11 cellular contexts compared by ENCODE assay signal in the genomic region with DNA sequence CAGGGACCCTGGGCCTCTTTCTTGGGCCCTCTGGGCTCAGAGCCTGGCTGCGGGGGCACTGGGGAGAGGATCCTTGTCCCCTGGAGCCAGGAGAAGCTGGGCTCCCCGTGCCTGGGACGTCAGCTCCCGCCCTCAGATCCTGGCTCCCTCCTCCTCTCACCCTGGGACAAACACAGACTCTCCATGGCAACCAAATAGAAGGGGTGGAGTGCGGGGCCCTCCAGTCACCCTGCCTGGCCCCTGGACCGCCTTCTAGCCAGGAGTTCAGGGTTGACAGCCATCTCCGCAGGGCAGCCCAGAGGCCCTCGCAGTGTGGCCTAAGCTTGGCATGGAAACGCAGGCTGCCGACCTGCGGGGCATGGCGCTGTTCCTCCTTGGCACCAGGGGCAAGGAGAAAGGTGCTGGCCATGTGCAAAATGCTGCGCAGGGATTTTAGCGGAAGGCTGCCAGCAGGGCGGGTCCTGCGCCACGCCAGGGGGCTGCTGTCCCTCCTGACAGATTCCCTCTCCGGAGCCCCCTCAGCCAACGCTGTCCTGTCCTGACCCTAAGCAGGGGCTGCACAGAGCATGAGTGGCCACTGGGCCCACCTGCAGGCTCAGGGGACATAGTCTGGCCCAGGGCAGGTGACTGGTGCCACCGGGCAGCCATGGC. TPM values are rescaled to one million over a fixed set of nuclear protein-coding genes. Genes with fewer than 3 reads are reported as not detected.
A peak's percentile ranks its signal among the peaks of the same experiment; 100 is the strongest.
DNase-seq lines count a peak whose midpoint lies in the region; ATAC-seq and TF ChIP-seq lines count a peak whose summit lies in the region.
"Had no signal": no experiment of that assay in that cellular context is flagged by ENCODE, and none has a peak within 500 bp of the region (broad histone marks: within the 10 kb centered on the region; RNA-seq: fewer than 3 reads in every experiment).

No MANE protein-coding gene starts in this region.

- POLR2A ChIA-PET in activated CD8-positive, alpha-beta T cell treated with anti-CD3 and anti-CD28 coated beads, Interleukin-2, amount 10 ng/mL, durations not matched to agents 7 days and 5 days (lab: Charles Lee), result no interaction called here

- CTCF ChIA-PET in activated CD8-positive, alpha-beta T cell treated with anti-CD3 and anti-CD28 coated beads, Interleukin-2, amount 10 ng/mL, durations not matched to agents 7 days and 5 days (lab: Charles Lee), result no interaction called here

- H3K27me3 Mint-ChIP-seq in natural killer cell treated with Interleukin-12 subunit alpha and Interleukin-12 subunit beta and Interleukin-15 and Interleukin-18, amount 100 ng/mL, for 72 hours, result peaks cover 6 to 10% of the 10 kb centered on the region in 2 donors
- H3K27me3 Mint-ChIP-seq in natural killer cell (ENCODE audit: low read depth in 2 of 2), result peaks cover 8 to 11% of the 10 kb centered on the region in 2 donors
- peaks cover 12% of the 10 kb centered on the region for H3K27me3 Mint-ChIP-seq in nephron progenitor cell (ENCODE audit: low read depth, poor library complexity)
- H3K27me3 Mint-ChIP-seq in activated CD8-positive, alpha-beta T cell treated with anti-CD3 and anti-CD28 coated beads, Interleukin-2, amount 10 ng/mL, durations not matched to agents 7 days and 5 days (ENCODE audit: low read depth), result no peaks in the 10 kb centered on the region

- intact Hi-C loops in natural killer cell (cut with micrococcal nuclease), result no loop called here
- intact Hi-C loops in cardiac septum (cut with DNase I), result loop anchor here (5.0 kb wide), 1 partner anchor 87 kb away; no protein-coding TSS in a partner anchor

- H3K4me3 Mint-ChIP-seq in natural killer cell treated with Interleukin-12 subunit alpha and Interleukin-12 subunit beta and Interleukin-15 and Interleukin-18, amount 100 ng/mL, for 72 hours, result no peak overlapping the region
- H3K4me3 Mint-ChIP-seq in natural killer cell (no peak overlapping the region), nephron progenitor cell (peak overlapping the region; percentile 8)
- no peak overlapping the region for H3K4me3 Mint-ChIP-seq in activated CD8-positive, alpha-beta T cell treated with anti-CD3 and anti-CD28 coated beads, Interleukin-2, amount 10 ng/mL, durations not matched to agents 7 days and 5 days
- H3K4me3 Mint-ChIP-seq: central memory CD8-positive, alpha-beta T cell had no signal

- no peaks in the 10 kb centered on the region for H3K4me1 Mint-ChIP-seq in natural killer cell treated with Interleukin-12 subunit alpha and Interleukin-12 subunit beta and Interleukin-15 and Interleukin-18, amount 100 ng/mL, for 72 hours (ENCODE audit: low read depth in 2 of 2)
- H3K4me1 Mint-ChIP-seq in natural killer cell (no peaks in the 10 kb centered on the region), nephron progenitor cell (peaks cover 42% of the 10 kb centered on the region)
- H3K4me1 Mint-ChIP-seq in activated CD8-positive, alpha-beta T cell treated with anti-CD3 and anti-CD28 coated beads, Interleukin-2, amount 10 ng/mL, durations not matched to agents 7 days and 5 days (ENCODE audit: low read depth), result no peaks in the 10 kb centered on the region

- no peak overlapping the region for H3K27ac Mint-ChIP-seq in natural killer cell treated with Interleukin-12 subunit alpha and Interleukin-12 subunit beta and Interleukin-15 and Interleukin-18, amount 100 ng/mL, for 72 hours
- no peak overlapping the region for H3K27ac Mint-ChIP-seq in natural killer cell
- H3K27ac Mint-ChIP-seq in nephron progenitor cell, result peak overlapping the region; percentile 48
- H3K27ac Mint-ChIP-seq in activated CD8-positive, alpha-beta T cell treated with anti-CD3 and anti-CD28 coated beads, Interleukin-2, amount 10 ng/mL, durations not matched to agents 7 days and 5 days, result no peak overlapping the region
- H3K27ac Mint-ChIP-seq: activated T-helper 2 cell treated with anti-CD3 and anti-CD28 coated beads, Interferon-gamma antibody, Interleukin-2, Interleukin-4, amounts not matched to agents 10 μg/mL and 5 μg/mL and 100 μg/mL, durations not matched to agents 14 hours and 24 hours and 36 hours had no signal

- TF ChIP-seq CTCF in natural killer cell (IDR thresholded peaks at IDR 0.05), result no peak
- TF ChIP-seq CTCF in nephron progenitor cell (IDR thresholded peaks at IDR 0.05), result no peak

- ATAC-seq in natural killer cell treated with Interleukin-12 subunit alpha and Interleukin-12 subunit beta and Interleukin-15 and Interleukin-18, amount 100 ng/mL, for 72 hours, result no peak
- no peak for ATAC-seq in natural killer cell
- ATAC-seq in activated CD8-positive, alpha-beta T cell treated with anti-CD3 and anti-CD28 coated beads, Interleukin-2, amount 10 ng/mL, durations not matched to agents 7 days and 5 days, result no peak

- DNase-seq in natural killer cell treated with Interleukin-12 subunit alpha and Interleukin-12 subunit beta and Interleukin-15 and Interleukin-18, amount 100 ng/mL, for 72 hours (ENCODE audit: low spot score), result peak; percentile 58
- no peak for DNase-seq in natural killer cell
- peak; percentile 65 for DNase-seq in cardiac septum (ENCODE audit: low spot score)
- peak; percentile 65 for DNase-seq in nephron progenitor cell
- no peak for DNase-seq in activated CD8-positive, alpha-beta T cell treated with anti-CD3 and anti-CD28 coated beads, Interleukin-2, amount 10 ng/mL, durations not matched to agents 7 days and 5 days
- no peak for DNase-seq in NCI-H345 treated with DMSO at 0.1 percent for 48 hours (lab: John Stamatoyannopoulos, UW; ENCODE audit: unreplicated experiment)
- no peak for DNase-seq in NCI-H1930 (lab: John Stamatoyannopoulos, UW)
- no peak for DNase-seq in COR-L47 (lab: John Stamatoyannopoulos, UW)
- DNase-seq: NCI-H446 treated with DMSO at 0.1 percent for 48 hours had no signal

- no peaks in the 10 kb centered on the region for H3K36me3 Mint-ChIP-seq in natural killer cell treated with Interleukin-12 subunit alpha and Interleukin-12 subunit beta and Interleukin-15 and Interleukin-18, amount 100 ng/mL, for 72 hours
- H3K36me3 Mint-ChIP-seq in natural killer cell (no peaks in the 10 kb centered on the region), nephron progenitor cell (ENCODE audit: low read depth) (no peaks in the 10 kb centered on the region)
- no peaks in the 10 kb centered on the region for H3K36me3 Mint-ChIP-seq in activated CD8-positive, alpha-beta T cell treated with anti-CD3 and anti-CD28 coated beads, Interleukin-2, amount 10 ng/mL, durations not matched to agents 7 days and 5 days (ENCODE audit: low read depth)

- H3K9me3 Mint-ChIP-seq in natural killer cell treated with Interleukin-12 subunit alpha and Interleukin-12 subunit beta and Interleukin-15 and Interleukin-18, amount 100 ng/mL, for 72 hours, result no peaks in the 10 kb centered on the region
- H3K9me3 Mint-ChIP-seq in natural killer cell, result no peaks in the 10 kb centered on the region
- H3K9me3 Mint-ChIP-seq in nephron progenitor cell, result no peaks in the 10 kb centered on the region
- no peaks in the 10 kb centered on the region for H3K9me3 Mint-ChIP-seq in activated CD8-positive, alpha-beta T cell treated with anti-CD3 and anti-CD28 coated beads, Interleukin-2, amount 10 ng/mL, durations not matched to agents 7 days and 5 days (ENCODE audit: insufficient read depth)
- H3K9me3 Mint-ChIP-seq: activated T-helper 2 cell treated with anti-CD3 and anti-CD28 coated beads, Interferon-gamma antibody, Interleukin-2, Interleukin-4, amounts not matched to agents 10 μg/mL and 5 μg/mL and 100 μg/mL, durations not matched to agents 14 hours and 24 hours and 36 hours; central memory CD8-positive, alpha-beta T cell had no signal

RNA-seq across cellular contexts. Expression of gene ZDHHC11, which starts 1.0 kb away (rescaled TPM):
- total RNA-seq in natural killer cell treated with Interleukin-12 subunit alpha and Interleukin-12 subunit beta and Interleukin-15 and Interleukin-18, amount 100 ng/mL, for 72 hours, result 10 to 100 TPM in 1 of 2 donors, 1 to 10 TPM in 1; 8.1 to 24.5 TPM
- total RNA-seq in natural killer cell (1 to 10 TPM; 2.2 to 7.0 (median 5.0) TPM), cardiac septum (10.6 TPM)
- total RNA-seq in activated CD8-positive, alpha-beta T cell treated with anti-CD3 and anti-CD28 coated beads, Interleukin-2, amount 10 ng/mL, durations not matched to agents 7 days and 5 days, result 10 to 100 TPM; 11.9 to 17.0 TPM

RNA-seq across cellular contexts. Expression of gene BRD9, which starts 42.8 kb away (rescaled TPM):
- 100 to 1,000 TPM in 1 of 2 donors, 10 to 100 TPM in 1; 52.7 to 136 TPM for total RNA-seq in natural killer cell treated with Interleukin-12 subunit alpha and Interleukin-12 subunit beta and Interleukin-15 and Interleukin-18, amount 100 ng/mL, for 72 hours
- total RNA-seq in natural killer cell, result 10 to 100 TPM; 59.7 to 80.0 (median 76.0) TPM
- 25.9 TPM for total RNA-seq in cardiac septum
- 10 to 100 TPM; 58.9 to 60.7 TPM for total RNA-seq in activated CD8-positive, alpha-beta T cell treated with anti-CD3 and anti-CD28 coated beads, Interleukin-2, amount 10 ng/mL, durations not matched to agents 7 days and 5 days

RNA-seq across cellular contexts. Expression of gene TRIP13, which starts 42.9 kb away (rescaled TPM):
- 10 to 100 TPM; 17.6 to 30.9 TPM for total RNA-seq in natural killer cell treated with Interleukin-12 subunit alpha and Interleukin-12 subunit beta and Interleukin-15 and Interleukin-18, amount 100 ng/mL, for 72 hours
- total RNA-seq in natural killer cell, result under 1 TPM; 0.45 to 0.57 (median 0.56) TPM
- total RNA-seq in cardiac septum, result 0.57 TPM
- 10 to 100 TPM; 38.6 to 42.6 TPM for total RNA-seq in activated CD8-positive, alpha-beta T cell treated with anti-CD3 and anti-CD28 coated beads, Interleukin-2, amount 10 ng/mL, durations not matched to agents 7 days and 5 days

Comparison
In these comparisons a context has a peak if more than half of its experiments do, and no peak if none do; other contexts are left out.
1. DNase-seq: peak in natural killer cell treated with Interleukin-12 subunit alpha and Interleukin-12 subunit beta and Interleukin-15 and Interleukin-18, amount 100 ng/mL, for 72 hours (single experiment), cardiac septum (single experiment) and nephron progenitor cell (single experiment); none in natural killer cell (single experiment), activated CD8-positive, alpha-beta T cell treated with anti-CD3 and anti-CD28 coated beads, Interleukin-2, amount 10 ng/mL, durations not matched to agents 7 days and 5 days (single experiment), NCI-H345 treated with DMSO at 0.1 percent for 48 hours (single experiment), NCI-H1930 (0 of 2) and COR-L47 (single experiment).
2. RNA of gene TRIP13, which starts 42.9 kb away (total RNA-seq): 38.6 to 42.6 TPM in activated CD8-positive, alpha-beta T cell treated with anti-CD3 and anti-CD28 coated beads, Interleukin-2, amount 10 ng/mL, durations not matched to agents 7 days and 5 days and 17.6 to 30.9 TPM in natural killer cell treated with Interleukin-12 subunit alpha and Interleukin-12 subunit beta and Interleukin-15 and Interleukin-18, amount 100 ng/mL, for 72 hours; 0.57 TPM in cardiac septum (single experiment) and 0.45 to 0.57 TPM in natural killer cell; every median in the first group is over 10 times any median in the second.